Comparison of ENCODE assay signal across 1 cellular context in the genomic region with DNA sequence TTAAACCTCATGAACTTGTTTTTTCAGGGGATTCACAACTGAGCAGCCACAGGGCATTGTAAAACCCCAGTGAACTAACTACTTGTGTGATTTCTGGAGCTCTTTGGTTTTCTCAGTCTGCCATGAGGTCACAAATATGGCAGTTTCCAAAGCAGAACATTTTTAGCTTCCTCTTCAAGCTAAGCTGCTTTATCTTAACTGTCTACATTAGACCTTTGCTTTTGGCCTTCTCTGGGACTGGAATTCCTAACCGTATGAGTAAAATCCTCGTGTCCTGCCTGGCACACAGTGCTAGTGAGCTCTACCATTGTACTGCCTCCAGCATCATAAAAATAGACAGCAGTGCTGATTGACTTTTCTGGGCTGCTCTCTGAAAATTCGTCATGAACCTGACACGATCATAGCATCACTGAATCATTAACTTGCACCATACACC.
TF ChIP-seq lines count a peak whose summit lies in the region.

No MANE protein-coding gene starts in this region.

TF ChIP-seq in GM12878, 131 proteins besides CTCF, POLR2A, EP300 and RAD21 (continued from another document):
- peak; percentile 48; the same call in 1 of the 2 replicates for TF ChIP-seq ATF7 (IDR thresholded peaks at IDR 0.05; ENCODE audit: low read depth)
- TF ChIP-seq CBFB (IDR thresholded peaks at IDR 0.05; ENCODE audit: low read depth): no peak
- peak; percentile 61 for TF ChIP-seq RUNX3 (IDR thresholded peaks at IDR 0.05; ENCODE audit: low read length)
- TF ChIP-seq, protein P1, sequence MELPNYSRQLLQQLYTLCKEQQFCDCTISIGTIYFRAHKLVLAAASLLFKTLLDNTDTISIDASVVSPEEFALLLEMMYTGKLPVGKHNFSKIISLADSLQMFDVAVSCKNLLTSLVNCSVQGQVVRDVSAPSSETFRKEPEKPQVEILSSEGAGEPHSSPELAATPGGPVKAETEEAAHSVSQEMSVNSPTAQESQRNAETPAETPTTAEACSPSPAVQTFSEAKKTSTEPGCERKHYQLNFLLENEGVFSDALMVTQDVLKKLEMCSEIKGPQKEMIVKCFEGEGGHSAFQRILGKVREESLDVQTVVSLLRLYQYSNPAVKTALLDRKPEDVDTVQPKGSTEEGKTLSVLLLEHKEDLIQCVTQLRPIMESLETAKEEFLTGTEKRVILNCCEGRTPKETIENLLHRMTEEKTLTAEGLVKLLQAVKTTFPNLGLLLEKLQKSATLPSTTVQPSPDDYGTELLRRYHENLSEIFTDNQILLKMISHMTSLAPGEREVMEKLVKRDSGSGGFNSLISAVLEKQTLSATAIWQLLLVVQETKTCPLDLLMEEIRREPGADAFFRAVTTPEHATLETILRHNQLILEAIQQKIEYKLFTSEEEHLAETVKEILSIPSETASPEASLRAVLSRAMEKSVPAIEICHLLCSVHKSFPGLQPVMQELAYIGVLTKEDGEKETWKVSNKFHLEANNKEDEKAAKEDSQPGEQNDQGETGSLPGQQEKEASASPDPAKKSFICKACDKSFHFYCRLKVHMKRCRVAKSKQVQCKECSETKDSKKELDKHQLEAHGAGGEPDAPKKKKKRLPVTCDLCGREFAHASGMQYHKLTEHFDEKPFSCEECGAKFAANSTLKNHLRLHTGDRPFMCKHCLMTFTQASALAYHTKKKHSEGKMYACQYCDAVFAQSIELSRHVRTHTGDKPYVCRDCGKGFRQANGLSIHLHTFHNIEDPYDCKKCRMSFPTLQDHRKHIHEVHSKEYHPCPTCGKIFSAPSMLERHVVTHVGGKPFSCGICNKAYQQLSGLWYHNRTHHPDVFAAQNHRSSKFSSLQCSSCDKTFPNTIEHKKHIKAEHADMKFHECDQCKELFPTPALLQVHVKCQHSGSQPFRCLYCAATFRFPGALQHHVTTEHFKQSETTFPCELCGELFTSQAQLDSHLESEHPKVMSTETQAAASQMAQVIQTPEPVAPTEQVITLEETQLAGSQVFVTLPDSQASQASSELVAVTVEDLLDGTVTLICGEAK (IDR thresholded peaks at IDR 0.05; ENCODE audit: borderline replicate concordance): no peak
- TF ChIP-seq MEF2A (IDR thresholded peaks at IDR 0.05; ENCODE audit: insufficient read depth, low read depth, low read length): no peak
- no peak for TF ChIP-seq YY1 (IDR thresholded peaks at IDR 0.05; ENCODE audit: low read depth, low read length)
- no peak for TF ChIP-seq KAT2A (conservative IDR thresholded peaks at IDR 0.05; ENCODE audit: control insufficient read depth, low read depth, low read length)
- TF ChIP-seq IKZF2 (IDR thresholded peaks at IDR 0.05): no peak
- TF ChIP-seq, protein P2, sequence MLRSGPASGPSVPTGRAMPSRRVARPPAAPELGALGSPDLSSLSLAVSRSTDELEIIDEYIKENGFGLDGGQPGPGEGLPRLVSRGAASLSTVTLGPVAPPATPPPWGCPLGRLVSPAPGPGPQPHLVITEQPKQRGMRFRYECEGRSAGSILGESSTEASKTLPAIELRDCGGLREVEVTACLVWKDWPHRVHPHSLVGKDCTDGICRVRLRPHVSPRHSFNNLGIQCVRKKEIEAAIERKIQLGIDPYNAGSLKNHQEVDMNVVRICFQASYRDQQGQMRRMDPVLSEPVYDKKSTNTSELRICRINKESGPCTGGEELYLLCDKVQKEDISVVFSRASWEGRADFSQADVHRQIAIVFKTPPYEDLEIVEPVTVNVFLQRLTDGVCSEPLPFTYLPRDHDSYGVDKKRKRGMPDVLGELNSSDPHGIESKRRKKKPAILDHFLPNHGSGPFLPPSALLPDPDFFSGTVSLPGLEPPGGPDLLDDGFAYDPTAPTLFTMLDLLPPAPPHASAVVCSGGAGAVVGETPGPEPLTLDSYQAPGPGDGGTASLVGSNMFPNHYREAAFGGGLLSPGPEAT (IDR thresholded peaks at IDR 0.05; ENCODE audit: low read depth): peak; percentile 45; the same call in 1 of the 2 replicates
- TF ChIP-seq, protein P3, sequence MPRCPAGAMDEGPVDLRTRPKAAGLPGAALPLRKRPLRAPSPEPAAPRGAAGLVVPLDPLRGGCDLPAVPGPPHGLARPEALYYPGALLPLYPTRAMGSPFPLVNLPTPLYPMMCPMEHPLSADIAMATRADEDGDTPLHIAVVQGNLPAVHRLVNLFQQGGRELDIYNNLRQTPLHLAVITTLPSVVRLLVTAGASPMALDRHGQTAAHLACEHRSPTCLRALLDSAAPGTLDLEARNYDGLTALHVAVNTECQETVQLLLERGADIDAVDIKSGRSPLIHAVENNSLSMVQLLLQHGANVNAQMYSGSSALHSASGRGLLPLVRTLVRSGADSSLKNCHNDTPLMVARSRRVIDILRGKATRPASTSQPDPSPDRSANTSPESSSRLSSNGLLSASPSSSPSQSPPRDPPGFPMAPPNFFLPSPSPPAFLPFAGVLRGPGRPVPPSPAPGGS (IDR thresholded peaks at IDR 0.05; ENCODE audit: borderline replicate concordance, insufficient read depth, low read depth, low read length, poor library complexity, severe bottlenecking): no peak
- no peak for TF ChIP-seq KLF5 (IDR thresholded peaks at IDR 0.05; ENCODE audit: partially characterized antibody)
- TF ChIP-seq LARP7 (IDR thresholded peaks at IDR 0.05): no peak
- TF ChIP-seq, protein P4, sequence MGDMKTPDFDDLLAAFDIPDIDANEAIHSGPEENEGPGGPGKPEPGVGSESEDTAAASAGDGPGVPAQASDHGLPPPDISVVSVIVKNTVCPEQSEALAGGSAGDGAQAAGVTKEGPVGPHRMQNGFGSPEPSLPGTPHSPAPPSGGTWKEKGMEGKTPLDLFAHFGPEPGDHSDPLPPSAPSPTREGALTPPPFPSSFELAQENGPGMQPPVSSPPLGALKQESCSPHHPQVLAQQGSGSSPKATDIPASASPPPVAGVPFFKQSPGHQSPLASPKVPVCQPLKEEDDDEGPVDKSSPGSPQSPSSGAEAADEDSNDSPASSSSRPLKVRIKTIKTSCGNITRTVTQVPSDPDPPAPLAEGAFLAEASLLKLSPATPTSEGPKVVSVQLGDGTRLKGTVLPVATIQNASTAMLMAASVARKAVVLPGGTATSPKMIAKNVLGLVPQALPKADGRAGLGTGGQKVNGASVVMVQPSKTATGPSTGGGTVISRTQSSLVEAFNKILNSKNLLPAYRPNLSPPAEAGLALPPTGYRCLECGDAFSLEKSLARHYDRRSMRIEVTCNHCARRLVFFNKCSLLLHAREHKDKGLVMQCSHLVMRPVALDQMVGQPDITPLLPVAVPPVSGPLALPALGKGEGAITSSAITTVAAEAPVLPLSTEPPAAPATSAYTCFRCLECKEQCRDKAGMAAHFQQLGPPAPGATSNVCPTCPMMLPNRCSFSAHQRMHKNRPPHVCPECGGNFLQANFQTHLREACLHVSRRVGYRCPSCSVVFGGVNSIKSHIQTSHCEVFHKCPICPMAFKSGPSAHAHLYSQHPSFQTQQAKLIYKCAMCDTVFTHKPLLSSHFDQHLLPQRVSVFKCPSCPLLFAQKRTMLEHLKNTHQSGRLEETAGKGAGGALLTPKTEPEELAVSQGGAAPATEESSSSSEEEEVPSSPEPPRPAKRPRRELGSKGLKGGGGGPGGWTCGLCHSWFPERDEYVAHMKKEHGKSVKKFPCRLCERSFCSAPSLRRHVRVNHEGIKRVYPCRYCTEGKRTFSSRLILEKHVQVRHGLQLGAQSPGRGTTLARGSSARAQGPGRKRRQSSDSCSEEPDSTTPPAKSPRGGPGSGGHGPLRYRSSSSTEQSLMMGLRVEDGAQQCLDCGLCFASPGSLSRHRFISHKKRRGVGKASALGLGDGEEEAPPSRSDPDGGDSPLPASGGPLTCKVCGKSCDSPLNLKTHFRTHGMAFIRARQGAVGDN (IDR thresholded peaks at IDR 0.05): 0 out of 2 replicates have a peak, but pooled peaks have one; percentile 49
- no peak for TF ChIP-seq MYB (IDR thresholded peaks at IDR 0.05; ENCODE audit: borderline replicate concordance, low read depth, low read length)
- no peak for TF ChIP-seq NFIC (IDR thresholded peaks at IDR 0.05; ENCODE audit: low read depth, low read length)
- TF ChIP-seq CREM (IDR thresholded peaks at IDR 0.05; ENCODE audit: low read depth): no peak
- no peak for TF ChIP-seq TCF12 (IDR thresholded peaks at IDR 0.05; ENCODE audit: low read depth, low read length)
- 0 out of 2 replicates have a peak, but pooled peaks have one; percentile 40 for TF ChIP-seq MTA2 (IDR thresholded peaks at IDR 0.05; ENCODE audit: low read depth)
- TF ChIP-seq SUPT20H (IDR thresholded peaks at IDR 0.05; ENCODE audit: borderline replicate concordance, control insufficient read depth, low read depth, low read length): no peak
- TF ChIP-seq TCF7 (IDR thresholded peaks at IDR 0.05; ENCODE audit: borderline replicate concordance): no peak
- TF ChIP-seq TCF3 (IDR thresholded peaks at IDR 0.05; ENCODE audit: borderline replicate concordance, insufficient read depth, low read depth, low read length): no peak
- TF ChIP-seq CREB1 (IDR thresholded peaks at IDR 0.05; ENCODE audit: low read depth): no peak
- TF ChIP-seq SP1 (IDR thresholded peaks at IDR 0.05; ENCODE audit: low read depth, low read length): no peak
- no peak for TF ChIP-seq SREBF2 (IDR thresholded peaks at IDR 0.05; ENCODE audit: low read length)
- TF ChIP-seq, protein P5, sequence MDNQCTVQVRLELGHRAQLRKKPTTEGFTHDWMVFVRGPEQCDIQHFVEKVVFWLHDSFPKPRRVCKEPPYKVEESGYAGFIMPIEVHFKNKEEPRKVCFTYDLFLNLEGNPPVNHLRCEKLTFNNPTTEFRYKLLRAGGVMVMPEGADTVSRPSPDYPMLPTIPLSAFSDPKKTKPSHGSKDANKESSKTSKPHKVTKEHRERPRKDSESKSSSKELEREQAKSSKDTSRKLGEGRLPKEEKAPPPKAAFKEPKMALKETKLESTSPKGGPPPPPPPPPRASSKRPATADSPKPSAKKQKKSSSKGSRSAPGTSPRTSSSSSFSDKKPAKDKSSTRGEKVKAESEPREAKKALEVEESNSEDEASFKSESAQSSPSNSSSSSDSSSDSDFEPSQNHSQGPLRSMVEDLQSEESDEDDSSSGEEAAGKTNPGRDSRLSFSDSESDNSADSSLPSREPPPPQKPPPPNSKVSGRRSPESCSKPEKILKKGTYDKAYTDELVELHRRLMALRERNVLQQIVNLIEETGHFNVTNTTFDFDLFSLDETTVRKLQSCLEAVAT (IDR thresholded peaks at IDR 0.05): no peak
- TF ChIP-seq DPF2 (IDR thresholded peaks at IDR 0.05): no peak
- no peak for TF ChIP-seq MTA3 (IDR thresholded peaks at IDR 0.05; ENCODE audit: borderline replicate concordance, low read length)
- no peak for TF ChIP-seq NFYA (IDR thresholded peaks at IDR 0.05; ENCODE audit: borderline replicate concordance, low read depth, low read length)
- TF ChIP-seq SIN3A (IDR thresholded peaks at IDR 0.05; ENCODE audit: low read depth, low read length): no peak
- 0 out of 2 replicates have a peak, but pooled peaks have one; percentile 24 for TF ChIP-seq NR2F1 (conservative IDR thresholded peaks at IDR 0.05)
- no peak for TF ChIP-seq RAD51 (IDR thresholded peaks at IDR 0.05)
- TF ChIP-seq, protein P6, sequence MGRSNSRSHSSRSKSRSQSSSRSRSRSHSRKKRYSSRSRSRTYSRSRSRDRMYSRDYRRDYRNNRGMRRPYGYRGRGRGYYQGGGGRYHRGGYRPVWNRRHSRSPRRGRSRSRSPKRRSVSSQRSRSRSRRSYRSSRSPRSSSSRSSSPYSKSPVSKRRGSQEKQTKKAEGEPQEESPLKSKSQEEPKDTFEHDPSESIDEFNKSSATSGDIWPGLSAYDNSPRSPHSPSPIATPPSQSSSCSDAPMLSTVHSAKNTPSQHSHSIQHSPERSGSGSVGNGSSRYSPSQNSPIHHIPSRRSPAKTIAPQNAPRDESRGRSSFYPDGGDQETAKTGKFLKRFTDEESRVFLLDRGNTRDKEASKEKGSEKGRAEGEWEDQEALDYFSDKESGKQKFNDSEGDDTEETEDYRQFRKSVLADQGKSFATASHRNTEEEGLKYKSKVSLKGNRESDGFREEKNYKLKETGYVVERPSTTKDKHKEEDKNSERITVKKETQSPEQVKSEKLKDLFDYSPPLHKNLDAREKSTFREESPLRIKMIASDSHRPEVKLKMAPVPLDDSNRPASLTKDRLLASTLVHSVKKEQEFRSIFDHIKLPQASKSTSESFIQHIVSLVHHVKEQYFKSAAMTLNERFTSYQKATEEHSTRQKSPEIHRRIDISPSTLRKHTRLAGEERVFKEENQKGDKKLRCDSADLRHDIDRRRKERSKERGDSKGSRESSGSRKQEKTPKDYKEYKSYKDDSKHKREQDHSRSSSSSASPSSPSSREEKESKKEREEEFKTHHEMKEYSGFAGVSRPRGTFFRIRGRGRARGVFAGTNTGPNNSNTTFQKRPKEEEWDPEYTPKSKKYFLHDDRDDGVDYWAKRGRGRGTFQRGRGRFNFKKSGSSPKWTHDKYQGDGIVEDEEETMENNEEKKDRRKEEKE (IDR thresholded peaks at IDR 0.05): no peak
- no peak for TF ChIP-seq SMARCA5 (IDR thresholded peaks at IDR 0.05)
- TF ChIP-seq FOS (IDR thresholded peaks at IDR 0.05; ENCODE audit: borderline replicate concordance, extremely low read depth, insufficient read length): no peak
- TF ChIP-seq FOXK2 (IDR thresholded peaks at IDR 0.05): no peak
- TF ChIP-seq TBL1XR1 (IDR thresholded peaks at IDR 0.05; ENCODE audit: low read depth, low read length): no peak
- TF ChIP-seq, protein P7, sequence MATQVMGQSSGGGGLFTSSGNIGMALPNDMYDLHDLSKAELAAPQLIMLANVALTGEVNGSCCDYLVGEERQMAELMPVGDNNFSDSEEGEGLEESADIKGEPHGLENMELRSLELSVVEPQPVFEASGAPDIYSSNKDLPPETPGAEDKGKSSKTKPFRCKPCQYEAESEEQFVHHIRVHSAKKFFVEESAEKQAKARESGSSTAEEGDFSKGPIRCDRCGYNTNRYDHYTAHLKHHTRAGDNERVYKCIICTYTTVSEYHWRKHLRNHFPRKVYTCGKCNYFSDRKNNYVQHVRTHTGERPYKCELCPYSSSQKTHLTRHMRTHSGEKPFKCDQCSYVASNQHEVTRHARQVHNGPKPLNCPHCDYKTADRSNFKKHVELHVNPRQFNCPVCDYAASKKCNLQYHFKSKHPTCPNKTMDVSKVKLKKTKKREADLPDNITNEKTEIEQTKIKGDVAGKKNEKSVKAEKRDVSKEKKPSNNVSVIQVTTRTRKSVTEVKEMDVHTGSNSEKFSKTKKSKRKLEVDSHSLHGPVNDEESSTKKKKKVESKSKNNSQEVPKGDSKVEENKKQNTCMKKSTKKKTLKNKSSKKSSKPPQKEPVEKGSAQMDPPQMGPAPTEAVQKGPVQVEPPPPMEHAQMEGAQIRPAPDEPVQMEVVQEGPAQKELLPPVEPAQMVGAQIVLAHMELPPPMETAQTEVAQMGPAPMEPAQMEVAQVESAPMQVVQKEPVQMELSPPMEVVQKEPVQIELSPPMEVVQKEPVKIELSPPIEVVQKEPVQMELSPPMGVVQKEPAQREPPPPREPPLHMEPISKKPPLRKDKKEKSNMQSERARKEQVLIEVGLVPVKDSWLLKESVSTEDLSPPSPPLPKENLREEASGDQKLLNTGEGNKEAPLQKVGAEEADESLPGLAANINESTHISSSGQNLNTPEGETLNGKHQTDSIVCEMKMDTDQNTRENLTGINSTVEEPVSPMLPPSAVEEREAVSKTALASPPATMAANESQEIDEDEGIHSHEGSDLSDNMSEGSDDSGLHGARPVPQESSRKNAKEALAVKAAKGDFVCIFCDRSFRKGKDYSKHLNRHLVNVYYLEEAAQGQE (IDR thresholded peaks at IDR 0.05; ENCODE audit: low read depth, low read length): no peak
